In genomic region chr1:8371372-8371991, GRCh38 we compare ENCODE assay signal across 12 cellular contexts. TPM values are rescaled to one million over a fixed set of nuclear protein-coding genes. Genes with fewer than 3 reads are reported as not detected.
DNase-seq lines count a peak whose midpoint lies in the region; ATAC-seq and TF ChIP-seq lines count a peak whose summit lies in the region.
"Had no signal": no experiment of that assay in that cellular context is flagged by ENCODE, and none has a peak within 500 bp of the region (broad histone marks: within the 10 kb centered on the region; RNA-seq: fewer than 3 reads in every experiment).

No MANE protein-coding gene starts in this region.

- POLR2A ChIA-PET in SK-N-SH (lab: Yijun Ruan, JAX), result no interaction called here

- no peak for TF ChIP-seq EP300 in SK-N-SH (IDR thresholded peaks at IDR 0.05; ENCODE audit: borderline replicate concordance in 1 of 2, low read depth in 1 of 2, low read length in 1 of 2)

- no peak overlapping the region for H3K4me3 ChIP-seq in SK-N-SH (ENCODE audit: low read depth in 2 of 2, low read length in 1 of 2)
- peak overlapping the region; percentile 17 for H3K4me3 ChIP-seq in rectal smooth muscle tissue (ENCODE audit: low read length)

- no peak overlapping the region for H2AFZ ChIP-seq in SK-N-SH (ENCODE audit: low read depth)

- peaks cover 13% of the 10 kb centered on the region for H3F3A ChIP-seq in SK-N-SH (replicated peaks; ENCODE audit: insufficient read depth)

- CTCF ChIA-PET in SK-N-SH (lab: Yijun Ruan, JAX), result interaction anchor here (0.9 to 2.7 kb wide), 3 partner anchors 13 to 356 kb away, joined by 3 to 23 read pairs (median 3); no protein-coding TSS in a partner anchor

- H3K9me2 ChIP-seq in SK-N-SH, result no peaks in the 10 kb centered on the region

- H3K27ac ChIP-seq in SK-N-SH (ENCODE audit: low read depth in 2 of 2, low read length in 1 of 2) (peak overlapping the region; percentile 50 to 90), rectal smooth muscle tissue (ENCODE audit: low read depth, low read length) (peak overlapping the region; percentile 93)

- H3K27me3 ChIP-seq in SK-N-SH (ENCODE audit: insufficient read depth), result no peaks in the 10 kb centered on the region
- no peaks in the 10 kb centered on the region for H3K27me3 ChIP-seq in rectal smooth muscle tissue (ENCODE audit: control insufficient read depth, insufficient read depth, low read length)

- H3K4me1 ChIP-seq in SK-N-SH (ENCODE audit: control insufficient read depth in 1 of 2, insufficient read depth in 2 of 2, low read depth in 1 of 2, low read length in 1 of 2) (peaks cover 45 to 64% of the 10 kb centered on the region in 2 experiments), rectal smooth muscle tissue (ENCODE audit: control insufficient read depth, insufficient read depth, low read length) (peaks cover 72% of the 10 kb centered on the region)

- TF ChIP-seq CTCF in SK-N-SH (IDR thresholded peaks at IDR 0.05), result no peak

- intact Hi-C loops in left ventricle myocardium superior (cut with micrococcal nuclease), result loop anchor here (5.0 kb wide), 1 partner anchor 36 kb away; no protein-coding TSS in a partner anchor

- 86% methylated on average over 7 of the region's 9 CpGs for WGBS in SK-N-SH (ENCODE audit: low lambda C conversion rate)

- peak; percentile 1 for ATAC-seq in left ventricle myocardium superior
- ATAC-seq in GM18511 (IDR thresholded peaks at IDR 0.05; ENCODE audit: unreplicated experiment), result no peak
- ATAC-seq in HG03571 (IDR thresholded peaks at IDR 0.05; ENCODE audit: unreplicated experiment), result no peak
- ATAC-seq: activated CD8-positive, alpha-beta T cell treated with anti-CD3 and anti-CD28 coated beads, Interleukin-2, amount 10 ng/mL, durations not matched to agents 7 days and 5 days had no signal

- H3K9me3 ChIP-seq in SK-N-SH, result no peaks in the 10 kb centered on the region

- DNase-seq in AG20443 (ENCODE audit: low spot score) (peak; percentile 6), SK-N-SH (no peak), left ventricle myocardium superior (peak; percentile 34), NCI-H226 (no peak)
- DNase-seq in stimulated activated CD4-positive, alpha-beta T cell treated with anti-CD3 and anti-CD28 coated beads, Interleukin-15, amount 100 ng/mL, for 24 hours, result no peak
- DNase-seq: activated CD8-positive, alpha-beta T cell treated with anti-CD3 and anti-CD28 coated beads, Interleukin-2, amount 10 ng/mL, durations not matched to agents 7 days and 5 days; central memory CD4-positive, alpha-beta T cell; NCI-H1694 treated with DMSO at 0.1 percent for 48 hours; stimulated activated CD8-positive, alpha-beta memory T cell treated with anti-CD3 and anti-CD28 coated beads, Interleukin-4, amount 100 ng/mL, for 48 hours had no signal

- peaks cover 27% of the 10 kb centered on the region; the same call in 1 of the 2 replicates for H4K20me1 ChIP-seq in SK-N-SH (ENCODE audit: insufficient read depth)

- TF ChIP-seq RAD21 in SK-N-SH (IDR thresholded peaks at IDR 0.05; ENCODE audit: low read length), result no peak

- H3K36me3 ChIP-seq in SK-N-SH (replicated peaks in 1 of 2; ENCODE audit: control insufficient read depth in 1 of 2, insufficient read depth in 2 of 2, low read length in 1 of 2) (peaks cover 0 to 7% of the 10 kb centered on the region in 2 experiments), rectal smooth muscle tissue (ENCODE audit: control insufficient read depth, insufficient read depth, low read length) (peaks cover 1% of the 10 kb centered on the region)

- peak overlapping the region; percentile 19; the same call in 1 of the 2 replicates for H3K4me2 ChIP-seq in SK-N-SH

- H3K9ac ChIP-seq in SK-N-SH (no peak overlapping the region), rectal smooth muscle tissue (ENCODE audit: low read length) (no peak overlapping the region)

- peaks cover 55% of the 10 kb centered on the region; the same call in 1 of the 2 replicates for H3K79me2 ChIP-seq in SK-N-SH (ENCODE audit: insufficient read depth)

TF ChIP-seq in SK-N-SH, 30 proteins besides CTCF, POLR2A, EP300 and RAD21:
- TF ChIP-seq CHD2 (IDR thresholded peaks at IDR 0.05; ENCODE audit: low read length, partially characterized antibody), result no peak
- TF ChIP-seq SIN3A (IDR thresholded peaks at IDR 0.05; ENCODE audit: borderline replicate concordance, low read depth, low read length), result no peak
- TF ChIP-seq JUND (IDR thresholded peaks at IDR 0.05), result no peak
- TF ChIP-seq GATA2 (CRISPR knock-in tag; IDR thresholded peaks at IDR 0.05), result no peak
- no peak for TF ChIP-seq RFX5 (IDR thresholded peaks at IDR 0.05; ENCODE audit: low read length)
- no peak for TF ChIP-seq TEAD4 (IDR thresholded peaks at IDR 0.05; ENCODE audit: borderline replicate concordance, insufficient read depth)
- no peak for TF ChIP-seq TCF12 (IDR thresholded peaks at IDR 0.05)
- TF ChIP-seq RXRA (IDR thresholded peaks at IDR 0.05; ENCODE audit: borderline replicate concordance, low read depth), result no peak

RNA-seq across cellular contexts. Expression of gene SLC45A1, which starts 53.6 kb away (rescaled TPM):
- polyA plus RNA-seq in SK-N-SH (2012; rRNA removed), result 1.4 and 2.5 TPM in 2 replicates
- polyA plus RNA-seq in SK-N-SH (2012; cell fraction: cytosol; rRNA removed), result 1.1 and 2.0 TPM in 2 replicates
- 4.1 and 4.3 TPM in 2 replicates for polyA plus RNA-seq in SK-N-SH (2012; cell fraction: nucleus; rRNA removed)
- 2.0 TPM for total RNA-seq in left ventricle myocardium superior

Comparison
In these comparisons a context has a peak if more than half of its experiments do, and no peak if none do; other contexts are left out.
1. DNase-seq: peak in AG20443 (single experiment) and left ventricle myocardium superior (single experiment); none in SK-N-SH (single experiment), NCI-H226 (single experiment) and stimulated activated CD4-positive, alpha-beta T cell treated with anti-CD3 and anti-CD28 coated beads, Interleukin-15, amount 100 ng/mL, for 24 hours (single experiment).